In genomic region chr2:182906454-182906853, GRCh38 we compare ENCODE assay signal across 32 cellular contexts. TPM values are rescaled to one million over a fixed set of nuclear protein-coding genes. Genes with fewer than 3 reads are reported as not detected.
DNase-seq lines count a peak whose midpoint lies in the region; ATAC-seq and TF ChIP-seq lines count a peak whose summit lies in the region.
"Had no signal": no experiment of that assay in that cellular context is flagged by ENCODE, and none has a peak within 500 bp of the region (broad histone marks: within the 10 kb centered on the region; RNA-seq: fewer than 3 reads in every experiment).

No MANE protein-coding gene starts in this region.

- no peaks in the 10 kb centered on the region for H3K9me3 ChIP-seq in psoas muscle
- no peaks in the 10 kb centered on the region; the same call in none of the 2 replicates for H3K9me3 ChIP-seq in SJCRH30 (replicated peaks)
- H3K9me3 ChIP-seq: ascending aorta, BLaER1, colonic mucosa, ovary, upper lobe of right lung had no signal

- DNase-seq in NCI-H69 (lab: John Stamatoyannopoulos, UW) (peak; percentile 1), psoas muscle (no peak), SIG-M5 (lab: John Stamatoyannopoulos, UW) (no peak), SJCRH30 (no peak), NCI-H128 (lab: John Stamatoyannopoulos, UW; ENCODE audit: unreplicated experiment) (no peak), SKM-1 treated with dmso at 0.1 percent for 144 hours (lab: John Stamatoyannopoulos, UW; ENCODE audit: unreplicated experiment) (no peak)
- DNase-seq: activated CD8-positive, alpha-beta memory T cell treated with anti-CD3 and anti-CD28 coated beads, Interleukin-2, amount 10 ng/mL, durations not matched to agents 7 days and 5 days; activated gamma-delta T cell; activated naive CD8-positive, alpha-beta T cell treated with anti-CD3 and anti-CD28 coated beads, Interleukin-2, amount 10 ng/mL, durations not matched to agents 7 days and 5 days; activated T-cell treated with anti-CD3 and anti-CD28 coated beads, Interleukin-2, amount 50 U/mL, for 4 hours; colonic mucosa; DMS153; effector CD8-positive, alpha-beta T cell; H9; immature natural killer cell; Karpas-422; mammary epithelial cell; nephron progenitor cell; ovary; stimulated activated naive CD8-positive, alpha-beta T cell treated with anti-CD3 and anti-CD28 coated beads, Interleukin-15, Interleukin-2, amounts not matched to agents 100 U/mL and 50 U/mL, for 24 hours; upper lobe of right lung had no signal

- H3K36me3 ChIP-seq in psoas muscle (ENCODE audit: insufficient read depth in 1 of 2, low read depth in 1 of 2) (peaks cover 0 to 5% of the 10 kb centered on the region in 2 donors), SJCRH30 (peaks cover 7% of the 10 kb centered on the region)
- H3K36me3 ChIP-seq: BLaER1, colonic mucosa, ovary had no signal

- TF ChIP-seq CTCF in psoas muscle (IDR thresholded peaks at IDR 0.05): no peak

- H3K27me3 ChIP-seq in psoas muscle (ENCODE audit: insufficient read depth in 3 of 3, low read length in 2 of 3) (no peaks in the 10 kb centered on the region), SJCRH30 (no peaks in the 10 kb centered on the region)
- H3K27me3 ChIP-seq: ascending aorta, BLaER1, cardiac muscle cell, colonic mucosa, ovary, upper lobe of right lung had no signal

- ATAC-seq in GM18870 (IDR thresholded peaks at IDR 0.05; ENCODE audit: unreplicated experiment) (peak; percentile 64), HG03175 (IDR thresholded peaks at IDR 0.05; ENCODE audit: unreplicated experiment) (peak; percentile 63), psoas muscle (no peak)
- ATAC-seq: activated CD8-positive, alpha-beta memory T cell treated with anti-CD3 and anti-CD28 coated beads, Interleukin-2, amount 10 ng/mL, durations not matched to agents 7 days and 5 days; activated T-cell treated with anti-CD3 and anti-CD28 coated beads, Interleukin-2, amount 50 U/mL, for 4 hours; HepG2; stimulated activated naive CD8-positive, alpha-beta T cell treated with anti-CD3 and anti-CD28 coated beads, Interleukin-15, Interleukin-2, amounts not matched to agents 100 U/mL and 50 U/mL, for 24 hours; upper lobe of right lung had no signal

- peak overlapping the region; percentile 85 for H3K27ac ChIP-seq in psoas muscle
- H3K27ac ChIP-seq in SJCRH30: no peak overlapping the region
- H3K27ac ChIP-seq: BLaER1, colonic mucosa, HL-60, ovary, upper lobe of right lung had no signal

- H3K4me3 ChIP-seq in psoas muscle (no peak overlapping the region), SJCRH30 (no peak overlapping the region)
- H3K4me3 ChIP-seq: ascending aorta, BLaER1, cardiac muscle cell, colonic mucosa, ovary, SK-N-MC, smooth muscle cell, upper lobe of right lung had no signal

- intact Hi-C loops in psoas muscle (cut with DNase I): no loop called here

- H3K4me1 ChIP-seq in psoas muscle (peaks cover 8% of the 10 kb centered on the region), SJCRH30 (no peaks in the 10 kb centered on the region)
- H3K4me1 ChIP-seq: BLaER1, colonic mucosa, upper lobe of right lung had no signal

RNA-seq across cellular contexts. Expression of gene FRZB, which starts 40.0 kb away (rescaled TPM):
- 10 to 100 TPM in 1 of 4 donors, 1 to 10 TPM in 3; 1.3 to 19.8 (median 3.0) TPM for total RNA-seq in psoas muscle
- 1 to 10 TPM in 2 of 3 donors, under 1 TPM in 1; 0.57 to 3.1 (median 2.7) TPM for polyA plus RNA-seq in psoas muscle
- 0.35 and 0.49 TPM in 2 replicates for total RNA-seq in SJCRH30 (2014; rRNA removed; shearing (Covaris generic))
- total RNA-seq: activated CD8-positive, alpha-beta memory T cell treated with anti-CD3 and anti-CD28 coated beads, Interleukin-2, amount 10 ng/mL, durations not matched to agents 7 days and 5 days; activated naive CD8-positive, alpha-beta T cell treated with anti-CD3 and anti-CD28 coated beads, Interleukin-2, amount 10 ng/mL, durations not matched to agents 7 days and 5 days; activated T-cell treated with anti-CD3 and anti-CD28 coated beads, Interleukin-2, amount 50 U/mL, for 4 hours; epithelial cell of proximal tubule; NCI-H460 had no signal
- polyA plus RNA-seq: immature natural killer cell, mammary epithelial cell had no signal

Comparison
In these comparisons a context has a peak if more than half of its experiments do, and no peak if none do; other contexts are left out.
1. ATAC-seq: peak in GM18870 (single experiment) and HG03175 (single experiment); none in psoas muscle (0 of 4).